In genomic region chr2:96061901-96062300, GRCh38 we compare ENCODE assay signal across 9 cellular contexts. TPM values are rescaled to one million over a fixed set of nuclear protein-coding genes. Genes with fewer than 3 reads are reported as not detected.
"Had no signal": no experiment of that assay in that cellular context is flagged by ENCODE, and none has a peak within 500 bp of the region (broad histone marks: within the 10 kb centered on the region; RNA-seq: fewer than 3 reads in every experiment).

No MANE protein-coding gene starts in this region.

RNA-seq across cellular contexts. Expression of gene GPAT2, which starts 27.2 kb away (rescaled TPM):
- total RNA-seq: neural crest cell, osteocyte, progenitor cell of endocrine pancreas had no signal
- polyA plus RNA-seq: mammary epithelial cell had no signal

RNA-seq across cellular contexts. Expression of gene ADRA2B, which starts 54.5 kb away (rescaled TPM):
- total RNA-seq: bronchial epithelial cell, fibroblast of lung, osteocyte, renal cortical epithelial cell had no signal
- polyA plus RNA-seq: keratinocyte; naive thymus-derived CD8-positive, alpha-beta T cell had no signal
